Comparison of ENCODE assay signal across 20 cellular contexts in genomic region chr15:41851167-41851523, GRCh38.
"Had no signal": no experiment of that assay in that cellular context is flagged by ENCODE, and none has a peak within 500 bp of the region (broad histone marks: within the 10 kb centered on the region; RNA-seq: fewer than 3 reads in every experiment).

No MANE protein-coding gene starts in this region.

- H3K9me3 ChIP-seq: body of pancreas, colonic mucosa, tibial nerve, vagina had no signal

- ATAC-seq: activated CD8-positive, alpha-beta memory T cell treated with anti-CD3 and anti-CD28 coated beads, Interleukin-2, amount 10 ng/mL, durations not matched to agents 7 days and 5 days; activated T-cell treated with anti-CD3 and anti-CD28 coated beads, Interleukin-2, amount 50 U/mL, for 4 hours; body of pancreas; left ventricle myocardium superior; natural killer cell had no signal

- DNase-seq: activated CD4-positive, alpha-beta T cell treated with anti-CD3 and anti-CD28 coated beads, Interleukin-2, amount 50 U/mL, for 48 hours; activated CD8-positive, alpha-beta memory T cell treated with anti-CD3 and anti-CD28 coated beads, Interleukin-2, amount 10 ng/mL, durations not matched to agents 7 days and 5 days; activated gamma-delta T cell; activated naive CD8-positive, alpha-beta T cell treated with anti-CD3 and anti-CD28 coated beads for 36 hours; activated T-cell treated with anti-CD3 and anti-CD28 coated beads, Interleukin-2, amount 50 U/mL, for 4 hours; amygdala; colonic mucosa; hippocampal formation; left ventricle myocardium superior; mesenchymal stem cell; natural killer cell; nucleus accumbens; stimulated activated CD4-positive, alpha-beta T cell treated with anti-CD3 and anti-CD28 coated beads, Interleukin-15, amount 100 ng/mL, for 24 hours; stimulated activated CD4-positive, alpha-beta T cell treated with anti-CD3 and anti-CD28 coated beads, Interleukin-4, amount 100 ng/mL, for 1 hour; stimulated activated naive CD4-positive, alpha-beta T cell treated with Interleukin-2 at 50 U/mL for 16 hours had no signal

- H3K27me3 ChIP-seq: body of pancreas, colonic mucosa, vagina had no signal

- FAIRE-seq: endothelial cell of umbilical vein, keratinocyte had no signal

- H3K27ac ChIP-seq: body of pancreas, colonic mucosa, tibial nerve, vagina had no signal

- H3K4me3 ChIP-seq: body of pancreas, colonic mucosa, tibial nerve, vagina had no signal

- H3K4me1 ChIP-seq: colonic mucosa had no signal
